Comparison of ENCODE assay signal across 22 cellular contexts in the genomic region with DNA sequence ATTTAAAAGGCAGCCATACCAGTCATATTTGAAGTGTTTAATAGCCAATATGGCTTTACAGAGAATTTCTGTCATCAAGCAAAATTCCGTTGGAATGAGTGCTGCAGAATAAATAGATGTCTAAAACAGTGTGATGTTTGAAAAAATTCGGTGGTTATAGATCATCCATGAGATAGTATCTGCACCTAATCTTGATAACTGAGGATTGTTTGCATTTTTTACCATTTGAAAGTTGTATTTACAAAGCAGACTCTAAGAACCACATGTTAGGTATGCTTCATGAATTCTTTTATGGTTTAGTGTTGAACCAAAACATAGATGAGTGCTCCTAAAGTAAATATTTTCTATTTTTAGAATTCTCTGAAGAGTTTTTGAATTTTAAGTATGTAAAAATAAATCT.
DNase-seq lines count a peak whose midpoint lies in the region; ATAC-seq and TF ChIP-seq lines count a peak whose summit lies in the region.
"Had no signal": no experiment of that assay in that cellular context is flagged by ENCODE, and none has a peak within 500 bp of the region (broad histone marks: within the 10 kb centered on the region; RNA-seq: fewer than 3 reads in every experiment).

No MANE protein-coding gene starts in this region.

- peak; percentile 49 for DNase-seq in BJ (ENCODE audit: low read depth)
- DNase-seq in GM04503 (ENCODE audit: low read depth) = peak; percentile 28
- peak; percentile 18 for DNase-seq in NCI-H748 (lab: John Stamatoyannopoulos, UW; ENCODE audit: unreplicated experiment)
- DNase-seq in fibroblast of villous mesenchyme (ENCODE audit: low read depth) = peak; percentile 40
- no peak for DNase-seq in cortex of kidney (lab: John Stamatoyannopoulos, UW)
- no peak for DNase-seq in islet precursor cell
- DNase-seq in activated T-helper 1 cell treated with anti-CD3 and anti-CD28 coated beads, Interleukin-12 subunit alpha, Interleukin-12 subunit beta, Interleukin-2, Interleukin-4 antibody, amounts not matched to agents 30 ng/mL and 10 ng/mL and 1 ng/mL, durations not matched to agents 14 hours and 24 hours and 36 hours (ENCODE audit: low spot score) = no peak
- DNase-seq: activated CD4-positive, alpha-beta T cell treated with anti-CD3 and anti-CD28 coated beads for 4 hours; activated naive CD4-positive, alpha-beta T cell treated with Interleukin-2 at 50 U/mL for 16 hours; activated T-cell treated with anti-CD3 and anti-CD28 coated beads, Interleukin-2, amount 50 U/mL, for 48 hours; AML-193; CD8-positive, alpha-beta T cell; DMS153; endodermal cell; HCEC 1CT; Kasumi-1; NCI-H526; psoas muscle had no signal

- no peaks in the 10 kb centered on the region for H3K36me3 ChIP-seq in BJ (ENCODE audit: control insufficient read depth, insufficient read depth, low read length)
- H3K36me3 ChIP-seq: neutrophil had no signal

- intact Hi-C loops in activated T-helper 1 cell treated with anti-CD3 and anti-CD28 coated beads, Interleukin-12 subunit alpha, Interleukin-12 subunit beta, Interleukin-2, Interleukin-4 antibody, amounts not matched to agents 30 ng/mL and 10 ng/mL and 1 ng/mL, durations not matched to agents 14 hours and 24 hours and 36 hours (cut with micrococcal nuclease) = no loop called here

- no peak for TF ChIP-seq CTCF in BJ (IDR thresholded peaks at IDR 0.05; ENCODE audit: insufficient read depth, low read depth, low read length)
- TF ChIP-seq CTCF in fibroblast of villous mesenchyme (IDR thresholded peaks at IDR 0.05; ENCODE audit: insufficient read depth, low read depth, low read length) = no peak

- CTCF ChIA-PET in BJ (lab: Yijun Ruan, JAX) = no interaction called here

- no peak overlapping the region for H3K4me3 Mint-ChIP-seq in activated T-helper 1 cell treated with anti-CD3 and anti-CD28 coated beads, Interleukin-12 subunit alpha, Interleukin-12 subunit beta, Interleukin-2, Interleukin-4 antibody, amounts not matched to agents 30 ng/mL and 10 ng/mL and 1 ng/mL, durations not matched to agents 14 hours and 24 hours and 36 hours
- H3K4me3 Mint-ChIP-seq: CD8-positive, alpha-beta T cell; endodermal cell; type B pancreatic cell had no signal

- no peaks in the 10 kb centered on the region for H3K4me1 Mint-ChIP-seq in activated T-helper 1 cell treated with anti-CD3 and anti-CD28 coated beads, Interleukin-12 subunit alpha, Interleukin-12 subunit beta, Interleukin-2, Interleukin-4 antibody, amounts not matched to agents 30 ng/mL and 10 ng/mL and 1 ng/mL, durations not matched to agents 14 hours and 24 hours and 36 hours (ENCODE audit: low read depth)
- H3K4me1 Mint-ChIP-seq: endodermal cell had no signal

- no peak overlapping the region for H3K27ac Mint-ChIP-seq in activated T-helper 1 cell treated with anti-CD3 and anti-CD28 coated beads, Interleukin-12 subunit alpha, Interleukin-12 subunit beta, Interleukin-2, Interleukin-4 antibody, amounts not matched to agents 30 ng/mL and 10 ng/mL and 1 ng/mL, durations not matched to agents 14 hours and 24 hours and 36 hours
- H3K27ac Mint-ChIP-seq: CD8-positive, alpha-beta T cell; endodermal cell; type B pancreatic cell had no signal

- no peaks in the 10 kb centered on the region for H3K27me3 ChIP-seq in BJ (ENCODE audit: control insufficient read depth, insufficient read depth, low read length)
- H3K27me3 ChIP-seq: neutrophil had no signal

- H3K9me3 Mint-ChIP-seq in activated T-helper 1 cell treated with anti-CD3 and anti-CD28 coated beads, Interleukin-12 subunit alpha, Interleukin-12 subunit beta, Interleukin-2, Interleukin-4 antibody, amounts not matched to agents 30 ng/mL and 10 ng/mL and 1 ng/mL, durations not matched to agents 14 hours and 24 hours and 36 hours = no peaks in the 10 kb centered on the region
- H3K9me3 Mint-ChIP-seq: endodermal cell, type B pancreatic cell had no signal

- no peak for ATAC-seq in GM18873 (IDR thresholded peaks at IDR 0.05; ENCODE audit: low FRiP score, unreplicated experiment)
- ATAC-seq: CD8-positive, alpha-beta T cell; psoas muscle had no signal

- no peaks in the 10 kb centered on the region for H3K27me3 Mint-ChIP-seq in activated T-helper 1 cell treated with anti-CD3 and anti-CD28 coated beads, Interleukin-12 subunit alpha, Interleukin-12 subunit beta, Interleukin-2, Interleukin-4 antibody, amounts not matched to agents 30 ng/mL and 10 ng/mL and 1 ng/mL, durations not matched to agents 14 hours and 24 hours and 36 hours (ENCODE audit: insufficient read depth)
- H3K27me3 Mint-ChIP-seq: type B pancreatic cell had no signal

- no peaks in the 10 kb centered on the region for H3K36me3 Mint-ChIP-seq in activated T-helper 1 cell treated with anti-CD3 and anti-CD28 coated beads, Interleukin-12 subunit alpha, Interleukin-12 subunit beta, Interleukin-2, Interleukin-4 antibody, amounts not matched to agents 30 ng/mL and 10 ng/mL and 1 ng/mL, durations not matched to agents 14 hours and 24 hours and 36 hours (ENCODE audit: low read depth)
- H3K36me3 Mint-ChIP-seq: CD8-positive, alpha-beta T cell; type B pancreatic cell had no signal

- H3K4me3 ChIP-seq in BJ (ENCODE audit: low read depth, low read length) (no peak overlapping the region), fibroblast of villous mesenchyme (ENCODE audit: low read depth, low read length) (no peak overlapping the region)
- H3K4me3 ChIP-seq: coronary artery, psoas muscle had no signal

- POLR2A ChIA-PET in BJ (lab: Charles Lee) = no interaction called here

Comparison
In these comparisons a context has a peak if more than half of its experiments do, and no peak if none do; other contexts are left out.
1. DNase-seq: peak in BJ (single experiment), GM04503 (single experiment), NCI-H748 (single experiment) and fibroblast of villous mesenchyme (single experiment); none in cortex of kidney (single experiment), islet precursor cell (single experiment) and activated T-helper 1 cell treated with anti-CD3 and anti-CD28 coated beads, Interleukin-12 subunit alpha, Interleukin-12 subunit beta, Interleukin-2, Interleukin-4 antibody, amounts not matched to agents 30 ng/mL and 10 ng/mL and 1 ng/mL, durations not matched to agents 14 hours and 24 hours and 36 hours (single experiment).